Comparison of ENCODE assay signal across 1 cellular context in the genomic region with DNA sequence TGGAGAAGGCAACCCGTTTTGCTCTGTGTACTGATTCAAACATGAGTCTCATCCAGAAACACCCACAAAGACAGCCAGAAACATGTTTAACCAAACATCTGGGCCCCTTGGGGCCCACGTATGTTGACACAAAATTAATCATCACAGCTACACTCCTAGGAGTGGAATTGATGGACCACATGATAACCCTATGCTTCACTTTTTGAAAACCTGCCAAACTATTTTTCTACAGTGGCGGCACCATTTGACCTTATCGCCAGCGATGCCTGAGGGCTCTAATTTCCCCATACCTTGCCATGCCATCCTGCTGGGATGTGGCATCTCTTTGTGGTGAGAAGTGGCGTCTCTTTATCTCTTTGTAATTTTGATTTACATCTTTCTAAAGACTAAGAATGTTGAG.
TF ChIP-seq lines count a peak whose summit lies in the region.

No MANE protein-coding gene starts in this region.

TF ChIP-seq in K562, 482 proteins besides CTCF, POLR2A, EP300 and RAD21 (continued from another document and continues in another):
- no peak for TF ChIP-seq ZNF518B (CRISPR knock-in tag; IDR thresholded peaks at IDR 0.05)
- no peak for TF ChIP-seq SMARCB1 (IDR thresholded peaks at IDR 0.05; ENCODE audit: insufficient read length, low read depth)
- TF ChIP-seq ZNF318 (IDR thresholded peaks at IDR 0.05; ENCODE audit: borderline replicate concordance in 1 of 2, low read depth in 1 of 2), result no peak
- TF ChIP-seq SMARCA4 (IDR thresholded peaks at IDR 0.05), result peak; percentile 50; the same call in 1 of the 2 replicates
- no peak for TF ChIP-seq STAT5A (IDR thresholded peaks at IDR 0.05; ENCODE audit: borderline replicate concordance, low read length)
- TF ChIP-seq TRIM28 (IDR thresholded peaks at IDR 0.05), result no peak
- TF ChIP-seq ZNF124 (CRISPR knock-in tag; IDR thresholded peaks at IDR 0.05), result no peak
- TF ChIP-seq ZBED1 (IDR thresholded peaks at IDR 0.05), result no peak
- peak; percentile 68 for TF ChIP-seq ARID1B (IDR thresholded peaks at IDR 0.05)
- TF ChIP-seq SMARCE1 (IDR thresholded peaks at IDR 0.05), result 0 out of 2 replicates have a peak, but pooled peaks have one; percentile 39
- no peak for TF ChIP-seq ZNF717 (CRISPR knock-in tag; IDR thresholded peaks at IDR 0.05)
- 0 out of 2 replicates have a peak, but pooled peaks have one; percentile 48 for TF ChIP-seq EGR1 (conservative IDR thresholded peaks at IDR 0.05)
- TF ChIP-seq LEF1 (IDR thresholded peaks at IDR 0.05), result peak; percentile 64; the same call in 1 of the 2 replicates
- TF ChIP-seq DIDO1 (tag; IDR thresholded peaks at IDR 0.05; ENCODE audit: low read depth), result no peak
- 0 out of 2 replicates have a peak, but pooled peaks have one; percentile 22 for TF ChIP-seq MYC (IDR thresholded peaks at IDR 0.05; ENCODE audit: low read depth, low read length)
- TF ChIP-seq MYC (CRISPR knock-in tag; IDR thresholded peaks at IDR 0.05; ENCODE audit: borderline replicate concordance, low read depth), result no peak
- TF ChIP-seq TARDBP (IDR thresholded peaks at IDR 0.05), result no peak
- TF ChIP-seq SMAD4 (CRISPR knock-in tag; conservative IDR thresholded peaks at IDR 0.05), result no peak
- no peak for TF ChIP-seq KLF1 (tag; IDR thresholded peaks at IDR 0.05)
- no peak for TF ChIP-seq MCM2 (IDR thresholded peaks at IDR 0.05; ENCODE audit: low read depth)
- TF ChIP-seq, protein P1, sequence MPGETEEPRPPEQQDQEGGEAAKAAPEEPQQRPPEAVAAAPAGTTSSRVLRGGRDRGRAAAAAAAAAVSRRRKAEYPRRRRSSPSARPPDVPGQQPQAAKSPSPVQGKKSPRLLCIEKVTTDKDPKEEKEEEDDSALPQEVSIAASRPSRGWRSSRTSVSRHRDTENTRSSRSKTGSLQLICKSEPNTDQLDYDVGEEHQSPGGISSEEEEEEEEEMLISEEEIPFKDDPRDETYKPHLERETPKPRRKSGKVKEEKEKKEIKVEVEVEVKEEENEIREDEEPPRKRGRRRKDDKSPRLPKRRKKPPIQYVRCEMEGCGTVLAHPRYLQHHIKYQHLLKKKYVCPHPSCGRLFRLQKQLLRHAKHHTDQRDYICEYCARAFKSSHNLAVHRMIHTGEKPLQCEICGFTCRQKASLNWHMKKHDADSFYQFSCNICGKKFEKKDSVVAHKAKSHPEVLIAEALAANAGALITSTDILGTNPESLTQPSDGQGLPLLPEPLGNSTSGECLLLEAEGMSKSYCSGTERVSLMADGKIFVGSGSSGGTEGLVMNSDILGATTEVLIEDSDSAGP (CRISPR knock-in tag; IDR thresholded peaks at IDR 0.05), result no peak
- no peak for TF ChIP-seq ATF2 (CRISPR knock-in tag; IDR thresholded peaks at IDR 0.05)
- peak; percentile 93 for TF ChIP-seq MEIS2 (IDR thresholded peaks at IDR 0.05; ENCODE audit: partially characterized antibody)
- TF ChIP-seq, protein P2, sequence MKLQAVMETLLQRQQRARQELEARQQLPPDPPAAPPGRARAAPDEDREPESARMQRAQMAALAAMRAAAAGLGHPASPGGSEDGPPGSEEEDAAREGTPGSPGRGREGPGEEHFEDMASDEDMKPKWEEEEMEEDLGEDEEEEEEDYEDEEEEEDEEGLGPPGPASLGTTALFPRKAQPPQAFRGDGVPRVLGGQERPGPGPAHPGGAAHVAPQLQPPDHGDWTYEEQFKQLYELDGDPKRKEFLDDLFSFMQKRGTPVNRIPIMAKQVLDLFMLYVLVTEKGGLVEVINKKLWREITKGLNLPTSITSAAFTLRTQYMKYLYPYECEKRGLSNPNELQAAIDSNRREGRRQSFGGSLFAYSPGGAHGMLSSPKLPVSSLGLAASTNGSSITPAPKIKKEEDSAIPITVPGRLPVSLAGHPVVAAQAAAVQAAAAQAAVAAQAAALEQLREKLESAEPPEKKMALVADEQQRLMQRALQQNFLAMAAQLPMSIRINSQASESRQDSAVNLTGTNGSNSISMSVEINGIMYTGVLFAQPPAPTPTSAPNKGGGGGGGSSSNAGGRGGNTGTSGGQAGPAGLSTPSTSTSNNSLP (IDR thresholded peaks at IDR 0.05; ENCODE audit: borderline replicate concordance, low read depth, low read length), result peak; percentile 35; the same call in 1 of the 2 replicates
- peak; percentile 83 for TF ChIP-seq FOSL1 (tag; conservative IDR thresholded peaks at IDR 0.05)
- TF ChIP-seq TAL1 (IDR thresholded peaks at IDR 0.05), result 0 out of 2 replicates have a peak, but pooled peaks have one; percentile 19
- TF ChIP-seq MEF2D (tag; conservative IDR thresholded peaks at IDR 0.05; ENCODE audit: low read depth), result no peak
- TF ChIP-seq TCF3 (CRISPR knock-in tag; IDR thresholded peaks at IDR 0.05), result 0 out of 2 replicates have a peak, but pooled peaks have one; percentile 17
- TF ChIP-seq TCFL5 (CRISPR knock-in tag; conservative IDR thresholded peaks at IDR 0.05), result no peak
- no peak for TF ChIP-seq MTA2 (IDR thresholded peaks at IDR 0.05; ENCODE audit: low read depth)
- peak; percentile 54 for TF ChIP-seq DPF2 (IDR thresholded peaks at IDR 0.05)
- peak; percentile 30 for TF ChIP-seq NEUROD1 (IDR thresholded peaks at IDR 0.05; ENCODE audit: borderline replicate concordance, low read depth, low read length, partially characterized antibody)
- no peak for TF ChIP-seq ILF3 (IDR thresholded peaks at IDR 0.05; ENCODE audit: borderline replicate concordance)
- no peak for TF ChIP-seq ELF4 (CRISPR knock-in tag; IDR thresholded peaks at IDR 0.05)
- TF ChIP-seq ZFP36 (IDR thresholded peaks at IDR 0.05; ENCODE audit: low read depth, low read length, partially characterized antibody), result peak; percentile 8
- TF ChIP-seq GATA2 (CRISPR knock-in tag; IDR thresholded peaks at IDR 0.05), result peak; percentile 53; the same call in 1 of the 2 replicates
- TF ChIP-seq, protein P3, sequence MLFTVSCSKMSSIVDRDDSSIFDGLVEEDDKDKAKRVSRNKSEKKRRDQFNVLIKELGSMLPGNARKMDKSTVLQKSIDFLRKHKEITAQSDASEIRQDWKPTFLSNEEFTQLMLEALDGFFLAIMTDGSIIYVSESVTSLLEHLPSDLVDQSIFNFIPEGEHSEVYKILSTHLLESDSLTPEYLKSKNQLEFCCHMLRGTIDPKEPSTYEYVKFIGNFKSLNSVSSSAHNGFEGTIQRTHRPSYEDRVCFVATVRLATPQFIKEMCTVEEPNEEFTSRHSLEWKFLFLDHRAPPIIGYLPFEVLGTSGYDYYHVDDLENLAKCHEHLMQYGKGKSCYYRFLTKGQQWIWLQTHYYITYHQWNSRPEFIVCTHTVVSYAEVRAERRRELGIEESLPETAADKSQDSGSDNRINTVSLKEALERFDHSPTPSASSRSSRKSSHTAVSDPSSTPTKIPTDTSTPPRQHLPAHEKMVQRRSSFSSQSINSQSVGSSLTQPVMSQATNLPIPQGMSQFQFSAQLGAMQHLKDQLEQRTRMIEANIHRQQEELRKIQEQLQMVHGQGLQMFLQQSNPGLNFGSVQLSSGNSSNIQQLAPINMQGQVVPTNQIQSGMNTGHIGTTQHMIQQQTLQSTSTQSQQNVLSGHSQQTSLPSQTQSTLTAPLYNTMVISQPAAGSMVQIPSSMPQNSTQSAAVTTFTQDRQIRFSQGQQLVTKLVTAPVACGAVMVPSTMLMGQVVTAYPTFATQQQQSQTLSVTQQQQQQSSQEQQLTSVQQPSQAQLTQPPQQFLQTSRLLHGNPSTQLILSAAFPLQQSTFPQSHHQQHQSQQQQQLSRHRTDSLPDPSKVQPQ (CRISPR knock-in tag; IDR thresholded peaks at IDR 0.05; ENCODE audit: borderline replicate concordance), result no peak
- TF ChIP-seq FOXA3 (CRISPR knock-in tag; conservative IDR thresholded peaks at IDR 0.05 in 1 of 2, IDR thresholded peaks at IDR 0.05 in 1 of 2), result 0 out of 4 replicates have a peak, but pooled peaks of 1 of the 2 experiments have one; percentile 31
- peak; percentile 47; the same call in 1 of the 2 replicates for TF ChIP-seq CBFA2T2 (conservative IDR thresholded peaks at IDR 0.05)
- TF ChIP-seq RCOR1 (IDR thresholded peaks at IDR 0.05; ENCODE audit: borderline replicate concordance in 1 of 2, low read depth in 2 of 2, low read length in 2 of 2), result peak in 1 of 2 experiments; percentile 18; a peak in 1 of 4 replicates
- TF ChIP-seq SMARCC2 (IDR thresholded peaks at IDR 0.05; ENCODE audit: low read depth), result 0 out of 2 replicates have a peak, but pooled peaks have one; percentile 45
- no peak for TF ChIP-seq TSC22D4 (tag; IDR thresholded peaks at IDR 0.05)
- no peak for TF ChIP-seq ETV1 (tag; conservative IDR thresholded peaks at IDR 0.05; ENCODE audit: low read depth)
